9 cellular contexts compared by ENCODE assay signal in the genomic region with DNA sequence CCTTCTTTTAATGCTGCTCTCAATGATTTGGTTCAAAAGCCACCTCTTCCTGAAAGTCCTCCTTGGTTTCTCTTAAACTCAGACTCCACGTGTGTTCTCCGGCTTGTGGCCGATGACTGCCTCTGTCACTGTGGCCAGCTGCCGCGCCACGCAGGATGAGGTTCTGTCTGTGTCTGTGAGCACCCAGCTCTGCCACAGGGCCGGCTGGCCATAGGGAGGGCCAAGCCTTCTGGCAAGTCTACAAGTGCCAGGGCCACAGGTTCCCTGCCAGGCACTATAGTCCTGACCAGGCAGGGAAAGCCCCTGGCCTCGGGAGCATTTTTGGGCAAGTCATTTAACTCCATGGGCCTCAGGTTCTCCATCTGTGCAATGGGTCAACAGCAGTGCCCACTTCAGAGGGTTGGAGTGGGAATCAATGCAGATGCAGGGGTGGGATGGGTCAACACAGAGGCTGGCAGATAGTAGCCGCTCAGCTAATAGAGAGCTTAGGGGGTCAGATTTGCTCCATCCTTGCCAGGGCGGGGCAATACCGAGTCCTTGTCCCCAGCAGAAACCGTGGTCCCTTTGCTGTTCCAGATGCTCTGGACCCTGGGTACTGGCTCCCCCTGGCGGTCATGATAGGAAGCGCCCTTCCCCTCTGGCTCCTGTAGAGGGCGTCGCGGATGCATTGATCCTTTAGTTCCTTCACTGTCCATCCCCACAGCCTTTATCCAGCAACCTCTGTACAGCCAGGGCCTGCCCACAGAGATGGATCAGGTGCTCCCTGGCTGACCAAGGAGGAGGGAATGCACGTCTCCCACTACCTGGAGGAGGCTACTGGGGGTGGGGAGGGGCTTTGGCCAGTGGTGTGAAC. TPM values are rescaled to one million over a fixed set of nuclear protein-coding genes. Genes with fewer than 3 reads are reported as not detected.
DNase-seq lines count a peak whose midpoint lies in the region; ATAC-seq and TF ChIP-seq lines count a peak whose summit lies in the region.
"Had no signal": no experiment of that assay in that cellular context is flagged by ENCODE, and none has a peak within 500 bp of the region (broad histone marks: within the 10 kb centered on the region; RNA-seq: fewer than 3 reads in every experiment).

No MANE protein-coding gene starts in this region.

- H3K79me2 ChIP-seq in SU-DHL-6 (ENCODE audit: insufficient read depth, low read length): no peaks in the 10 kb centered on the region

- peak; percentile 100 for TF ChIP-seq CTCF in SU-DHL-6 (IDR thresholded peaks at IDR 0.05; ENCODE audit: insufficient read depth, low read length, poor library complexity, severe bottlenecking)
- TF ChIP-seq CTCF in heart right ventricle (IDR thresholded peaks at IDR 0.05): peak; percentile 99 to 100 (median 100)
- peak; percentile 94 to 99 (median 98) for TF ChIP-seq CTCF in vagina (IDR thresholded peaks at IDR 0.05)

- no peak overlapping the region for H2AFZ ChIP-seq in SU-DHL-6 (ENCODE audit: low read depth, low read length, severe bottlenecking)

- no peaks in the 10 kb centered on the region for H4K20me1 ChIP-seq in SU-DHL-6 (ENCODE audit: low read depth, low read length)

- H3K4me3 ChIP-seq in SU-DHL-6 (ENCODE audit: insufficient read depth, low read length, poor library complexity, severe bottlenecking) (no peak overlapping the region), heart right ventricle (peak overlapping the region in 1 of 10 donors; percentile 4), vagina (no peak overlapping the region)

- peak overlapping the region; percentile 49 for H3K4me3 Mint-ChIP-seq in activated naive CD8-positive, alpha-beta T cell treated with anti-CD3 and anti-CD28 coated beads, Interleukin-2, amount 10 ng/mL, durations not matched to agents 7 days and 5 days

- no peaks in the 10 kb centered on the region for H3K27me3 Mint-ChIP-seq in activated naive CD8-positive, alpha-beta T cell treated with anti-CD3 and anti-CD28 coated beads, Interleukin-2, amount 10 ng/mL, durations not matched to agents 7 days and 5 days

- 42 to 45% methylated on average over 18 of the region's 18 CpGs for WGBS in heart right ventricle, 2 donors

- H3K9ac ChIP-seq in SU-DHL-6 (ENCODE audit: low read length): no peak overlapping the region

- intact Hi-C loops in heart right ventricle (cut with DNase I) (loop anchor here (2.0 to 5.0 kb wide), 5 partner anchors 47 to 72 kb away; no protein-coding TSS in a partner anchor), vagina (cut with DNase I) (loop anchor here (5.0 kb wide), 1 partner anchor 57 kb away; no protein-coding TSS in a partner anchor)

- ATAC-seq in GM21576 (IDR thresholded peaks at IDR 0.05; ENCODE audit: unreplicated experiment): peak; percentile 50
- peak; percentile 57 for ATAC-seq in activated naive CD8-positive, alpha-beta T cell treated with anti-CD3 and anti-CD28 coated beads, Interleukin-2, amount 10 ng/mL, durations not matched to agents 7 days and 5 days (ENCODE audit: low read depth)
- ATAC-seq in heart right ventricle: peak; percentile 32 to 50 (median 45)

- H3K27ac ChIP-seq in SU-DHL-6 (ENCODE audit: low read depth, low read length) (no peak overlapping the region), heart right ventricle (peak overlapping the region; percentile 78 to 93 (median 86)), vagina (no peak overlapping the region)

- H3K27ac Mint-ChIP-seq in activated naive CD8-positive, alpha-beta T cell treated with anti-CD3 and anti-CD28 coated beads, Interleukin-2, amount 10 ng/mL, durations not matched to agents 7 days and 5 days: peak overlapping the region; percentile 87

- no peaks in the 10 kb centered on the region for H3K36me3 Mint-ChIP-seq in activated naive CD8-positive, alpha-beta T cell treated with anti-CD3 and anti-CD28 coated beads, Interleukin-2, amount 10 ng/mL, durations not matched to agents 7 days and 5 days

- H3K27me3 ChIP-seq in SU-DHL-6 (ENCODE audit: low read length): no peaks in the 10 kb centered on the region
- peaks cover 0 to 14% (median 0%) of the 10 kb centered on the region in 7 donors for H3K27me3 ChIP-seq in heart right ventricle
- H3K27me3 ChIP-seq in vagina: no peaks in the 10 kb centered on the region

- peaks cover 9 to 58% (median 39%) of the 10 kb centered on the region in 9 donors for H3K4me1 ChIP-seq in heart right ventricle
- peaks cover 42% of the 10 kb centered on the region for H3K4me1 ChIP-seq in vagina

- H3K36me3 ChIP-seq in SU-DHL-6 (ENCODE audit: low read length) (no peaks in the 10 kb centered on the region), heart right ventricle (peaks cover 0 to 32% (median 0%) of the 10 kb centered on the region in 9 donors), vagina (peaks cover 0 to 11% of the 10 kb centered on the region in 2 donors)

- peaks cover 40% of the 10 kb centered on the region for H3K4me1 Mint-ChIP-seq in activated naive CD8-positive, alpha-beta T cell treated with anti-CD3 and anti-CD28 coated beads, Interleukin-2, amount 10 ng/mL, durations not matched to agents 7 days and 5 days

- DNase-seq in COLO829 (ENCODE audit: low spot score) (peak; percentile 80), NCI-H1092 treated with DMSO at 0.1 percent for 48 hours (lab: John Stamatoyannopoulos, UW) (peak; percentile 79), heart right ventricle (peak; percentile 73 to 79), pulmonary artery endothelial cell (ENCODE audit: low read depth, low spot score) (peak; percentile 45), vagina (ENCODE audit: extremely low spot score in 2 of 2) (no peak)
- peak; percentile 93 for DNase-seq in activated naive CD8-positive, alpha-beta T cell treated with anti-CD3 and anti-CD28 coated beads, Interleukin-2, amount 10 ng/mL, durations not matched to agents 7 days and 5 days

- H3K9me3 ChIP-seq in SU-DHL-6 (ENCODE audit: insufficient read depth, low read length) (no peaks in the 10 kb centered on the region), heart right ventricle (no peaks in the 10 kb centered on the region), vagina (no peaks in the 10 kb centered on the region)

- H3K9me2 ChIP-seq in SU-DHL-6 (replicated peaks; ENCODE audit: insufficient read depth, low read length): no peaks in the 10 kb centered on the region

- no peaks in the 10 kb centered on the region for H3F3A ChIP-seq in SU-DHL-6 (ENCODE audit: insufficient read depth)

- no peak for TF ChIP-seq POLR2A in vagina (IDR thresholded peaks at IDR 0.05)

- H3K4me2 ChIP-seq in SU-DHL-6 (ENCODE audit: low read depth, low read length, poor library complexity, severe bottlenecking): no peak overlapping the region

- H3K9me3 Mint-ChIP-seq in activated naive CD8-positive, alpha-beta T cell treated with anti-CD3 and anti-CD28 coated beads, Interleukin-2, amount 10 ng/mL, durations not matched to agents 7 days and 5 days: no peaks in the 10 kb centered on the region

- POLR2A ChIA-PET in activated naive CD8-positive, alpha-beta T cell treated with anti-CD3 and anti-CD28 coated beads, Interleukin-2, amount 10 ng/mL, durations not matched to agents 7 days and 5 days (lab: Charles Lee): interaction anchor here (1.5 to 5.5 kb wide), 7 partner anchors 10 to 72 kb away, joined by 5 to 48 read pairs (median 13); no protein-coding TSS in a partner anchor

RNA-seq across cellular contexts. Expression of a gene that starts 19.3 kb away (rescaled TPM):
- not detected for total RNA-seq in activated naive CD8-positive, alpha-beta T cell treated with anti-CD3 and anti-CD28 coated beads, Interleukin-2, amount 10 ng/mL, durations not matched to agents 7 days and 5 days
- total RNA-seq in heart right ventricle (1 to 10 TPM in 2 of 10 donors, under 1 TPM in 6, not detected in 2; 0.29 to 2.4 (median 0.65) TPM), pulmonary artery endothelial cell (not detected in 2 replicates), vagina (10.3 TPM)
- under 1 TPM; 0.22 to 0.57 TPM for polyA plus RNA-seq in heart right ventricle
- total RNA-seq: activated CD8-positive, alpha-beta memory T cell treated with anti-CD3 and anti-CD28 coated beads for 36 hours had no signal

RNA-seq across cellular contexts. Expression of a gene that starts 20.4 kb away (rescaled TPM):
- total RNA-seq in activated naive CD8-positive, alpha-beta T cell treated with anti-CD3 and anti-CD28 coated beads, Interleukin-2, amount 10 ng/mL, durations not matched to agents 7 days and 5 days: 1 to 10 TPM; 4.3 to 5.6 TPM
- 10 to 100 TPM; 11.1 to 46.3 (median 18.5) TPM for total RNA-seq in heart right ventricle
- 10 to 100 TPM; 19.2 to 27.7 TPM for polyA plus RNA-seq in heart right ventricle
- total RNA-seq in pulmonary artery endothelial cell: 22.8 and 32.1 TPM in 2 replicates
- total RNA-seq in vagina: 97.7 TPM

RNA-seq across cellular contexts. Expression of a gene that starts 45.8 kb away (rescaled TPM):
- total RNA-seq in activated naive CD8-positive, alpha-beta T cell treated with anti-CD3 and anti-CD28 coated beads, Interleukin-2, amount 10 ng/mL, durations not matched to agents 7 days and 5 days: under 1 TPM in 1 of 2 experiments, not detected in 1; 0.17 TPM
- under 1 TPM in 1 of 10 donors, not detected in 9; 0.09 TPM for total RNA-seq in heart right ventricle
- polyA plus RNA-seq in heart right ventricle: not detected
- total RNA-seq in pulmonary artery endothelial cell: 0.13 and 0.21 TPM in 2 replicates
- not detected for total RNA-seq in vagina
- total RNA-seq: activated CD8-positive, alpha-beta memory T cell treated with anti-CD3 and anti-CD28 coated beads for 36 hours had no signal

Comparison
In these comparisons a context has a peak if more than half of its experiments do, and no peak if none do; other contexts are left out.
1. DNase-seq: peak in COLO829 (single experiment), NCI-H1092 treated with DMSO at 0.1 percent for 48 hours (single experiment), activated naive CD8-positive, alpha-beta T cell treated with anti-CD3 and anti-CD28 coated beads, Interleukin-2, amount 10 ng/mL, durations not matched to agents 7 days and 5 days (single experiment), heart right ventricle (2 of 2) and pulmonary artery endothelial cell (single experiment); none in vagina (0 of 2).
2. H3K27ac ChIP-seq: peak in heart right ventricle (10 of 10); none in SU-DHL-6 (single experiment) and vagina (single experiment).
3. Peak in every context shown above with its lines, with median percentiles within 50 percentile points of each other: ATAC-seq and CTCF ChIP-seq.